ENCODE assay signal across 8 cellular contexts in genomic region chr2:169828141-169828811, GRCh38. TPM values are rescaled to one million over a fixed set of nuclear protein-coding genes. Genes with fewer than 3 reads are reported as not detected.
DNase-seq lines count a peak whose midpoint lies in the region; ATAC-seq and TF ChIP-seq lines count a peak whose summit lies in the region.

No MANE protein-coding gene starts in this region.

- no peak for TF ChIP-seq RAD21 in SK-N-SH (IDR thresholded peaks at IDR 0.05; ENCODE audit: low read length)

- H4K20me1 ChIP-seq in SK-N-SH (ENCODE audit: insufficient read depth) = peaks cover 34% of the 10 kb centered on the region

- no peak for TF ChIP-seq CTCF in SK-N-SH (IDR thresholded peaks at IDR 0.05)
- TF ChIP-seq CTCF in ascending aorta (IDR thresholded peaks at IDR 0.05) = no peak

- no peaks in the 10 kb centered on the region for H3K9me2 ChIP-seq in SK-N-SH

- H3K27ac ChIP-seq in SK-N-SH (ENCODE audit: low read depth in 2 of 2, low read length in 1 of 2) (peak overlapping the region; percentile 58 to 75; a peak in 2 of 4 replicates), ascending aorta (peak overlapping the region; percentile 89 to 95), rectal smooth muscle tissue (ENCODE audit: low read depth, low read length) (peak overlapping the region; percentile 87)

- peak overlapping the region; percentile 78 for H3K9ac ChIP-seq in SK-N-SH
- peak overlapping the region; percentile 78 for H3K9ac ChIP-seq in rectal smooth muscle tissue (ENCODE audit: low read length)

- 6% methylated on average over 13 of the region's 13 CpGs for WGBS in SK-N-SH (ENCODE audit: low lambda C conversion rate)

- H3K4me2 ChIP-seq in SK-N-SH = peak overlapping the region; percentile 98

- peaks cover 0 to 3% of the 10 kb centered on the region in 2 experiments for H3K36me3 ChIP-seq in SK-N-SH (replicated peaks in 1 of 2; ENCODE audit: control insufficient read depth in 1 of 2, insufficient read depth in 2 of 2, low read length in 1 of 2)
- no peaks in the 10 kb centered on the region for H3K36me3 ChIP-seq in ascending aorta
- H3K36me3 ChIP-seq in rectal smooth muscle tissue (ENCODE audit: control insufficient read depth, insufficient read depth, low read length) = no peaks in the 10 kb centered on the region

- no peak for TF ChIP-seq EP300 in SK-N-SH (IDR thresholded peaks at IDR 0.05; ENCODE audit: borderline replicate concordance in 1 of 2, low read depth in 1 of 2, low read length in 1 of 2)

- H3K27me3 ChIP-seq in SK-N-SH (ENCODE audit: insufficient read depth) (no peaks in the 10 kb centered on the region), ascending aorta (no peaks in the 10 kb centered on the region), rectal smooth muscle tissue (ENCODE audit: control insufficient read depth, insufficient read depth, low read length) (no peaks in the 10 kb centered on the region)

- peaks cover 3 to 10% of the 10 kb centered on the region in 2 experiments; a peak in 2 of 4 replicates for H3K4me1 ChIP-seq in SK-N-SH (ENCODE audit: control insufficient read depth in 1 of 2, insufficient read depth in 2 of 2, low read depth in 1 of 2, low read length in 1 of 2)
- H3K4me1 ChIP-seq in ascending aorta = peaks cover 6 to 24% of the 10 kb centered on the region in 2 donors
- peaks cover 10% of the 10 kb centered on the region for H3K4me1 ChIP-seq in rectal smooth muscle tissue (ENCODE audit: control insufficient read depth, insufficient read depth, low read length)

- H2AFZ ChIP-seq in SK-N-SH (ENCODE audit: low read depth) = no peak overlapping the region

- H3K4me3 ChIP-seq in SK-N-SH (ENCODE audit: low read depth in 2 of 2, low read length in 1 of 2) = peak overlapping the region; percentile 85 to 87
- H3K4me3 ChIP-seq in ascending aorta = peak overlapping the region; percentile 78 to 95
- peak overlapping the region; percentile 95 for H3K4me3 ChIP-seq in rectal smooth muscle tissue (ENCODE audit: low read length)

- peaks cover 4% of the 10 kb centered on the region for H3F3A ChIP-seq in SK-N-SH (replicated peaks; ENCODE audit: insufficient read depth)

- POLR2A ChIA-PET in SK-N-SH (lab: Yijun Ruan, JAX) = interaction anchor here (0.9 to 1.8 kb wide), 2 partner anchors 49 to 112 kb away, joined by 5 to 6 read pairs; no protein-coding TSS in a partner anchor

- intact Hi-C loops in ascending aorta (cut with DNase I) = loop anchor here (5.0 kb wide), 1 partner anchor 246 kb away; the partner anchor contains the start of gene PPIG

- CTCF ChIA-PET in SK-N-SH (lab: Yijun Ruan, JAX) = interaction anchor here (1.2 to 2.1 kb wide), 5 partner anchors 9 to 101 kb away, joined by 3 to 9 read pairs (median 5); no protein-coding TSS in a partner anchor

- DNase-seq in A172 (ENCODE audit: low spot score) = peak; percentile 37
- peak; percentile 73 for DNase-seq in HuH-7 (ENCODE audit: low spot score)
- peak; percentile 76 for DNase-seq in SK-N-SH
- peak in 1 of 2 donors; percentile 75 for DNase-seq in ascending aorta (ENCODE audit: low spot score in 2 of 2)
- DNase-seq in hepatic stellate cell (ENCODE audit: low spot score) = peak; percentile 71

- H3K9me3 ChIP-seq in SK-N-SH (no peaks in the 10 kb centered on the region), ascending aorta (no peaks in the 10 kb centered on the region)

- peak; percentile 30 for ATAC-seq in GM18498 (IDR thresholded peaks at IDR 0.05; ENCODE audit: unreplicated experiment)
- no peak for ATAC-seq in GM21619 (IDR thresholded peaks at IDR 0.05; ENCODE audit: unreplicated experiment)

- peaks cover 73% of the 10 kb centered on the region for H3K79me2 ChIP-seq in SK-N-SH (ENCODE audit: insufficient read depth)

TF ChIP-seq in SK-N-SH, 30 proteins besides CTCF, POLR2A, EP300 and RAD21 (continues in another document):
- no peak for TF ChIP-seq NRF1 (IDR thresholded peaks at IDR 0.05; ENCODE audit: low read depth, low read length)
- TF ChIP-seq CHD2 (IDR thresholded peaks at IDR 0.05; ENCODE audit: low read length, partially characterized antibody) = peak; percentile 7
- TF ChIP-seq IRF3 (IDR thresholded peaks at IDR 0.05; ENCODE audit: low read depth, low read length) = no peak
- no peak for TF ChIP-seq REST (IDR thresholded peaks at IDR 0.05; ENCODE audit: low read depth, low read length)
- no peak for TF ChIP-seq POLR2AphosphoS5 (IDR thresholded peaks at IDR 0.05; ENCODE audit: low read depth, low read length)
- TF ChIP-seq PBX3 (IDR thresholded peaks at IDR 0.05) = no peak; the same call in 1 of the 2 replicates
- no peak for TF ChIP-seq SMC3 (IDR thresholded peaks at IDR 0.05; ENCODE audit: low read depth, low read length)
- TF ChIP-seq GABPA (IDR thresholded peaks at IDR 0.05; ENCODE audit: low read depth) = no peak
- TF ChIP-seq MAX (IDR thresholded peaks at IDR 0.05; ENCODE audit: low read depth) = 0 out of 2 replicates have a peak, but pooled peaks have one; percentile 22
- no peak for TF ChIP-seq ELF1 (IDR thresholded peaks at IDR 0.05)
- TF ChIP-seq USF2 (IDR thresholded peaks at IDR 0.05; ENCODE audit: borderline replicate concordance, low read depth, low read length) = no peak
- peak; percentile 94 for TF ChIP-seq MXI1 (IDR thresholded peaks at IDR 0.05; ENCODE audit: low read depth, low read length)
- TF ChIP-seq SIN3A (IDR thresholded peaks at IDR 0.05; ENCODE audit: borderline replicate concordance, low read depth, low read length) = peak; percentile 36; the same call in 1 of the 2 replicates

RNA-seq across cellular contexts. Expression of gene UBR3, which starts 1.0 kb away (rescaled TPM):
- 19.9 and 21.0 TPM in 2 replicates for total RNA-seq in A172 (2014; rRNA removed; shearing (Covaris generic))
- 5.2 and 6.7 TPM in 2 replicates for polyA plus RNA-seq in SK-N-SH (2012; rRNA removed)
- polyA plus RNA-seq in SK-N-SH (2012; cell fraction: cytosol; rRNA removed) = 6.9 TPM in 2 replicates
- polyA plus RNA-seq in SK-N-SH (2012; cell fraction: nucleus; rRNA removed) = 7.2 and 15.6 TPM in 2 replicates
- 37.7 TPM for total RNA-seq in ascending aorta

RNA-seq across cellular contexts. Expression of gene METTL5, which starts 3.6 kb away (rescaled TPM):
- total RNA-seq in A172 (2014; rRNA removed; shearing (Covaris generic)) = 141 and 192 TPM in 2 replicates
- polyA plus RNA-seq in SK-N-SH (2012; rRNA removed) = 40.7 and 51.3 TPM in 2 replicates
- 66.5 and 87.1 TPM in 2 replicates for polyA plus RNA-seq in SK-N-SH (2012; cell fraction: cytosol; rRNA removed)
- 14.7 and 17.8 TPM in 2 replicates for polyA plus RNA-seq in SK-N-SH (2012; cell fraction: nucleus; rRNA removed)
- 42.6 TPM for total RNA-seq in ascending aorta

RNA-seq across cellular contexts. Expression of gene SSB, which starts 29.6 kb away (rescaled TPM):
- 212 and 287 TPM in 2 replicates for total RNA-seq in A172 (2014; rRNA removed; shearing (Covaris generic))
- 60.8 and 80.3 TPM in 2 replicates for polyA plus RNA-seq in SK-N-SH (2012; rRNA removed)
- polyA plus RNA-seq in SK-N-SH (2012; cell fraction: cytosol; rRNA removed) = 95.3 and 140 TPM in 2 replicates
- 28.0 and 58.2 TPM in 2 replicates for polyA plus RNA-seq in SK-N-SH (2012; cell fraction: nucleus; rRNA removed)
- 42.6 TPM for total RNA-seq in ascending aorta
